ENCODE assay signal across 11 cellular contexts in the genomic region with DNA sequence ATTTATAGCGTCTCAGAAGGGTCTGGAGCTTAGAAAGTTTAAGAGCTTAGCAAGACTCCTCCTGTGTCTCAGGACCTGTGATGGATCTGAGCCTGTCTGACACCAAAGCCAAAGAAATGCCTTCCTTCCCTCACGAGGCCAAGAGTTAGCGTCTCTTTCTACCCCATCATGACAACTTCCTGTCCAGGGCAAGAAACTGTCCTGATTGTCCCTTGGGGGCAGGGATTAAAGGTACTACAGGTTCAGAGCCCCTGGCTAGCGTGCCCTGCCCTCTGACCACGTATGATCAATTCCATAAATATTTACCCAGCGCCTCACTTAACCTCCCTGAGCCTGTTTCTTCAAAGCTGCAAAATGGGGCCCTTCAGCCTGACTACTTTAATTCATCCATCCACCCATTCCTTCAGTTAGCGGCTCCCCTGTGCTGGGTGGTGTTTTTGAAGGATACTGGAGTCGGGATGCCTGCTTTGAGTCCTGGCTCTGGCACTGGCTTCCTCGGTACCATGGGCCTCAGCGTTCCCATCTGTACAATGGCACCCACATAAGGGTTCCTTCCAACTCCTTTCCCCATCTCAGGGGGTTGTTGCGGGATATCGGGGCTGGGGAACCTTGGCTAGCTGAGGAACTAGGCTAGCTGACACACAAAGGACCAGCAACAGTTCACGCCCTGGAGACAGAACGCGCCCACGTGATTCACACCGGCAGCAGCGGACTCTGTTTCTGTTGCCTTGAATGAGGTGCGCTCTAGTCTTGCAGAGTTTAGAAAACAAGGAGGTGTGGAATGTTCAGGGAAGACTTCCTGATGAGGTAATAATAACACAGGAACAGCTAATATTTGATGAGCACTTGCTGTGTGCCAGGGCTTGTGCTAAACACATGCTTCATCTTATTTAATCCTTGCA. TPM values are rescaled to one million over a fixed set of nuclear protein-coding genes. Genes with fewer than 3 reads are reported as not detected.
DNase-seq lines count a peak whose midpoint lies in the region; ATAC-seq and TF ChIP-seq lines count a peak whose summit lies in the region.
"Had no signal": no experiment of that assay in that cellular context is flagged by ENCODE, and none has a peak within 500 bp of the region (broad histone marks: within the 10 kb centered on the region; RNA-seq: fewer than 3 reads in every experiment).

No MANE protein-coding gene starts in this region.

- H3K9ac ChIP-seq in rectal smooth muscle tissue (ENCODE audit: low read length), result no peak overlapping the region

- no peaks in the 10 kb centered on the region for H3K27me3 ChIP-seq in rectal smooth muscle tissue (ENCODE audit: control insufficient read depth, insufficient read depth, low read length)

- intact Hi-C loops in left colon (cut with DNase I, micrococcal nuclease), result no loop called here

- DNase-seq in EH (ENCODE audit: low read depth) (peak; percentile 51), WTC11 (ENCODE audit: low spot score) (no peak), left colon (no peak), epidermal melanocyte (ENCODE audit: insufficient read length, low spot score) (no peak), DMS153 (lab: John Stamatoyannopoulos, UW) (no peak)
- DNase-seq in stimulated activated naive CD8-positive, alpha-beta T cell treated with anti-CD3 and anti-CD28 coated beads, Interleukin-15, amount 100 ng/mL, for 72 hours, result no peak
- DNase-seq: activated CD8-positive, alpha-beta T cell treated with anti-CD3 and anti-CD28 coated beads for 36 hours; stimulated activated CD4-positive, alpha-beta T cell treated with anti-CD3 and anti-CD28 coated beads, Interleukin-15, amount 100 ng/mL, for 24 hours had no signal

- H3K27ac ChIP-seq in rectal smooth muscle tissue (ENCODE audit: low read depth, low read length), result peak overlapping the region; percentile 71

- no peaks in the 10 kb centered on the region; the same call in 1 of the 2 replicates for H3K27me3 Mint-ChIP-seq in WTC11 (ENCODE audit: low read depth)
- peaks cover 20% of the 10 kb centered on the region for H3K27me3 Mint-ChIP-seq in stimulated activated naive CD8-positive, alpha-beta T cell treated with anti-CD3 and anti-CD28 coated beads, Interleukin-15, amount 100 ng/mL, for 72 hours
- H3K27me3 Mint-ChIP-seq: activated CD8-positive, alpha-beta T cell treated with anti-CD3 and anti-CD28 coated beads for 36 hours had no signal

- H3K9me3 Mint-ChIP-seq in WTC11, result no peaks in the 10 kb centered on the region
- H3K9me3 Mint-ChIP-seq in stimulated activated naive CD8-positive, alpha-beta T cell treated with anti-CD3 and anti-CD28 coated beads, Interleukin-15, amount 100 ng/mL, for 72 hours, result no peaks in the 10 kb centered on the region
- H3K9me3 Mint-ChIP-seq: activated CD8-positive, alpha-beta T cell treated with anti-CD3 and anti-CD28 coated beads for 36 hours had no signal

- H3K4me1 ChIP-seq in rectal smooth muscle tissue (ENCODE audit: control insufficient read depth, insufficient read depth, low read length), result peaks cover 50% of the 10 kb centered on the region

- no peaks in the 10 kb centered on the region for H3K36me3 ChIP-seq in rectal smooth muscle tissue (ENCODE audit: control insufficient read depth, insufficient read depth, low read length)

- H3K4me3 ChIP-seq in rectal smooth muscle tissue (ENCODE audit: low read length), result peak overlapping the region; percentile 28

- H3K4me3 Mint-ChIP-seq in WTC11, result no peak overlapping the region
- no peak overlapping the region for H3K4me3 Mint-ChIP-seq in stimulated activated naive CD8-positive, alpha-beta T cell treated with anti-CD3 and anti-CD28 coated beads, Interleukin-15, amount 100 ng/mL, for 72 hours
- H3K4me3 Mint-ChIP-seq: activated CD8-positive, alpha-beta T cell treated with anti-CD3 and anti-CD28 coated beads for 36 hours had no signal

- CTCF ChIA-PET in WTC11 (lab: Charles Lee), result no interaction called here

- no peaks in the 10 kb centered on the region for H3K36me3 Mint-ChIP-seq in WTC11

- POLR2A ChIA-PET in WTC11 (lab: Charles Lee), result no interaction called here

- no peak overlapping the region; the same call in 1 of the 2 replicates for H3K27ac Mint-ChIP-seq in WTC11
- H3K27ac Mint-ChIP-seq in stimulated activated naive CD8-positive, alpha-beta T cell treated with anti-CD3 and anti-CD28 coated beads, Interleukin-15, amount 100 ng/mL, for 72 hours, result no peak overlapping the region
- H3K27ac Mint-ChIP-seq: activated CD8-positive, alpha-beta T cell treated with anti-CD3 and anti-CD28 coated beads for 36 hours had no signal

- ATAC-seq in WTC11 (no peak), left colon (peak; percentile 14), GM21576 (IDR thresholded peaks at IDR 0.05; ENCODE audit: unreplicated experiment) (no peak)
- no peak for ATAC-seq in stimulated activated naive CD8-positive, alpha-beta T cell treated with anti-CD3 and anti-CD28 coated beads, Interleukin-15, amount 100 ng/mL, for 72 hours
- ATAC-seq: activated CD8-positive, alpha-beta T cell treated with anti-CD3 and anti-CD28 coated beads for 36 hours had no signal

- no peak for TF ChIP-seq CTCF in WTC11 (IDR thresholded peaks at IDR 0.05)

- peaks cover 17% of the 10 kb centered on the region for H3K4me1 Mint-ChIP-seq in WTC11
- H3K4me1 Mint-ChIP-seq in stimulated activated naive CD8-positive, alpha-beta T cell treated with anti-CD3 and anti-CD28 coated beads, Interleukin-15, amount 100 ng/mL, for 72 hours, result no peaks in the 10 kb centered on the region

TF ChIP-seq in WTC11, 78 proteins besides CTCF, POLR2A, EP300 and RAD21:
- 0 out of 2 replicates have a peak, but pooled peaks have one; percentile 30 for TF ChIP-seq GABPB1 (CRISPR knock-in tag; IDR thresholded peaks at IDR 0.05)
- no peak for TF ChIP-seq HMGA2 (CRISPR knock-in tag; IDR thresholded peaks at IDR 0.05)
- no peak for TF ChIP-seq ZNF423 (CRISPR knock-in tag; IDR thresholded peaks at IDR 0.05)
- TF ChIP-seq, protein P1, sequence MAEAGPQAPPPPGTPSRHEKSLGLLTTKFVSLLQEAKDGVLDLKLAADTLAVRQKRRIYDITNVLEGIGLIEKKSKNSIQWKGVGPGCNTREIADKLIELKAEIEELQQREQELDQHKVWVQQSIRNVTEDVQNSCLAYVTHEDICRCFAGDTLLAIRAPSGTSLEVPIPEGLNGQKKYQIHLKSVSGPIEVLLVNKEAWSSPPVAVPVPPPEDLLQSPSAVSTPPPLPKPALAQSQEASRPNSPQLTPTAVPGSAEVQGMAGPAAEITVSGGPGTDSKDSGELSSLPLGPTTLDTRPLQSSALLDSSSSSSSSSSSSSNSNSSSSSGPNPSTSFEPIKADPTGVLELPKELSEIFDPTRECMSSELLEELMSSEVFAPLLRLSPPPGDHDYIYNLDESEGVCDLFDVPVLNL (CRISPR knock-in tag; IDR thresholded peaks at IDR 0.05; ENCODE audit: borderline replicate concordance, low read depth), result no peak

RNA-seq across cellular contexts. Expression of a gene that starts 23.0 kb away (rescaled TPM):
- total RNA-seq in WTC11 (2021), result 31.4 to 44.4 TPM (median 31.7 TPM) in 3 replicates
- 10 to 100 TPM; 44.3 to 48.1 TPM for total RNA-seq in left colon
- total RNA-seq: activated CD8-positive, alpha-beta T cell treated with anti-CD3 and anti-CD28 coated beads for 36 hours; T-helper 1 cell treated with Interleukin-12 subunit alpha and Interleukin-12 subunit beta and Interleukin-4 antibody, amounts not matched to agents 30 ng/mL and 1 ng/mL, for 36 hours had no signal

RNA-seq across cellular contexts. Expression of a gene that starts 33.6 kb away (rescaled TPM):
- 51.1 to 53.1 TPM (median 52.9 TPM) in 3 replicates for total RNA-seq in WTC11 (2021)
- total RNA-seq in left colon, result 10 to 100 TPM in 1 of 2 donors, 1 to 10 TPM in 1; 8.0 to 10.6 TPM

RNA-seq across cellular contexts. Expression of a gene that starts 58.1 kb away (rescaled TPM):
- total RNA-seq in WTC11 (2021) (3.9 to 5.0 TPM (median 4.9 TPM) in 3 replicates), left colon (1 to 10 TPM; 5.9 to 7.6 TPM)
